Comparison of ENCODE assay signal across 9 cellular contexts in genomic region chr7:101882595-101883564, GRCh38.
A peak's percentile ranks its signal among the peaks of the same experiment; 100 is the strongest.
DNase-seq lines count a peak whose midpoint lies in the region; ATAC-seq lines count a peak whose summit lies in the region.
"Had no signal": no experiment of that assay in that cellular context is flagged by ENCODE, and none has a peak within 500 bp of the region (broad histone marks: within the 10 kb centered on the region; RNA-seq: fewer than 3 reads in every experiment).

No MANE protein-coding gene starts in this region.

- intact Hi-C loops in cardiac septum (cut with DNase I) = no loop called here

- no peak overlapping the region for H3K4me3 ChIP-seq in H7 (ENCODE audit: insufficient read depth, low read depth, low read length)

- no peaks in the 10 kb centered on the region for H3K36me3 ChIP-seq in H7 (replicated peaks; ENCODE audit: control insufficient read depth, insufficient read depth, low read length)

- no peak for ATAC-seq in GM21825 (IDR thresholded peaks at IDR 0.05; ENCODE audit: unreplicated experiment)

- H3K27ac ChIP-seq in adipose tissue (ENCODE audit: low read depth, low read length) = peak overlapping the region; percentile 63

- WGBS in adipose tissue, 3 donors = 26 to 31% (median 27%) methylated on average over 18 of the region's 18 CpGs

- peak; percentile 66 for DNase-seq in DMS 273 (lab: John Stamatoyannopoulos, UW; ENCODE audit: unreplicated experiment)
- DNase-seq in NCI-H2081 treated with DMSO at 0.1 percent for 48 hours (lab: John Stamatoyannopoulos, UW) = peak; percentile 80
- DNase-seq in cardiac septum (ENCODE audit: low spot score) = peak; percentile 88
- DNase-seq in putamen (ENCODE audit: low spot score) = peak; percentile 58
- no peak for DNase-seq in H7
- no peak for DNase-seq in NCI-H524 (lab: John Stamatoyannopoulos, UW)
- DNase-seq: naive B cell had no signal

- H3K27me3 ChIP-seq in H7 (ENCODE audit: control insufficient read depth, insufficient read depth, low read length) = no peaks in the 10 kb centered on the region

Comparison
In these comparisons a context has a peak if more than half of its experiments do, and no peak if none do; other contexts are left out.
1. DNase-seq: peak in DMS 273 (single experiment), NCI-H2081 treated with DMSO at 0.1 percent for 48 hours (single experiment), cardiac septum (single experiment) and putamen (single experiment); none in H7 (single experiment) and NCI-H524 (0 of 2).